25 cellular contexts compared by ENCODE assay signal in genomic region chr20:60108397-60108796, GRCh38.
DNase-seq lines count a peak whose midpoint lies in the region; ATAC-seq and FAIRE-seq lines count a peak whose summit lies in the region.
"Had no signal": no experiment of that assay in that cellular context is flagged by ENCODE, and none has a peak within 500 bp of the region (broad histone marks: within the 10 kb centered on the region; RNA-seq: fewer than 3 reads in every experiment).

No MANE protein-coding gene starts in this region.

- DNase-seq in GM04503 (ENCODE audit: low read depth) (peak; percentile 11), RCC 7860 (ENCODE audit: low spot score) (peak; percentile 78), iris pigment epithelial cell (ENCODE audit: low read depth) (peak; percentile 12), urothelium cell line (ENCODE audit: low spot score) (peak; percentile 52), globus pallidus (ENCODE audit: low spot score) (no peak)
- DNase-seq: activated CD4-positive, alpha-beta T cell treated with anti-CD3 and anti-CD28 coated beads for 4 hours; activated naive CD4-positive, alpha-beta T cell treated with Interleukin-2 at 50 U/mL for 16 hours; activated T-cell treated with anti-CD3 and anti-CD28 coated beads, Interleukin-2, amount 50 U/mL, for 4 hours; amygdala; CD8-positive, alpha-beta T cell; DMS 273 treated with DMSO at 0.1 percent for 48 hours; GM23248; Karpas-422; NCI-H1092 treated with DMSO at 0.1 percent for 48 hours; NCI-H187 treated with DMSO at 0.1 percent for 48 hours; NCI-H526 treated with DMSO at 0.1 percent for 48 hours; RPMI8226; SK-N-SH; stimulated activated CD4-positive, alpha-beta T cell treated with anti-CD3 and anti-CD28 coated beads, Interleukin-2, amount 100 ng/mL, for 24 hours; T-helper 2 cell; uterus had no signal

- no peak for ATAC-seq in GM21367 (IDR thresholded peaks at IDR 0.05; ENCODE audit: unreplicated experiment)
- no peak for ATAC-seq in HG03571 (IDR thresholded peaks at IDR 0.05; ENCODE audit: unreplicated experiment)
- ATAC-seq: activated T-cell treated with anti-CD3 and anti-CD28 coated beads, Interleukin-2, amount 50 U/mL, for 4 hours; CD8-positive, alpha-beta T cell had no signal

- FAIRE-seq in RCC 7860 (lab: Jason Lieb, UNC) (peak; percentile 42), urothelium cell line (lab: Jason Lieb, UNC) (no peak)
- FAIRE-seq: endometrium, G401.6 had no signal
